In the genomic region with DNA sequence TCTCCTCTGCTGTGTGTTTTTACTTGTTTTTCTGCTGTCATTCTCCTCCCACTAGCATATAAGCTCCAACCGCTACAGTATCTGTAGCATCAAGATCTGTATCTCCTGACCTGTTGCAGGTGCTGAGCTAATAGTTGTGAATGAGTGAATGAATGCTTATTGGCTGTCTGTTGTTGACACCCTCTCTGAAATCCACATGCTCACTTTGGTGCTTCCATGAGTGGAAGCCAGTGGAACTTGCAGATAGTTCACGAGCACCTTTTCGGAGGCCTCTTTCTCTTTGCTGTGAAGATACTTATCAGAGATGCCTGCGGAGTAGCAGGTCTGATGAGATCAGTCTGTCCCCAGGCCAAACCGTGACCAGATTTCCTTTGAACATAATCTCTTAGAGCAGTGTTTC, we compare ENCODE assay signal across 18 cellular contexts.
A peak's percentile ranks its signal among the peaks of the same experiment; 100 is the strongest.
DNase-seq lines count a peak whose midpoint lies in the region; ATAC-seq and TF ChIP-seq lines count a peak whose summit lies in the region.
"Had no signal": no experiment of that assay in that cellular context is flagged by ENCODE, and none has a peak within 500 bp of the region (broad histone marks: within the 10 kb centered on the region; RNA-seq: fewer than 3 reads in every experiment).

No MANE protein-coding gene starts in this region.

- no peaks in the 10 kb centered on the region for H3F3A ChIP-seq in GM23248 (ENCODE audit: insufficient read depth)

- H3K79me2 ChIP-seq in GM23248 (ENCODE audit: insufficient read depth), result no peaks in the 10 kb centered on the region

- H3K4me2 ChIP-seq in GM23248 (ENCODE audit: unreplicated experiment), result no peak overlapping the region

- no peak overlapping the region for H3K4me3 Mint-ChIP-seq in WTC11
- H3K4me3 Mint-ChIP-seq: CD14-positive monocyte; CD8-positive, alpha-beta T cell; HFFc6 had no signal

- H3K36me3 Mint-ChIP-seq in WTC11, result no peaks in the 10 kb centered on the region
- H3K36me3 Mint-ChIP-seq: CD14-positive monocyte; CD8-positive, alpha-beta T cell had no signal

- no peak overlapping the region for H2AFZ ChIP-seq in GM23248

- H3K4me1 Mint-ChIP-seq in WTC11, result no peaks in the 10 kb centered on the region
- H3K4me1 Mint-ChIP-seq: CD14-positive monocyte had no signal

- WGBS in spleen, 5 donors, result 62 to 73% (median 63%) methylated on average over 5 of the region's 5 CpGs
- WGBS in GM23248 (ENCODE audit: low coverage in 1 of 2, low lambda C conversion rate in 2 of 2, missing lambda C conversion rate in 2 of 2), 2 experiments, result 74 to 77% methylated on average over 5 of the region's 5 CpGs

- H3K27me3 Mint-ChIP-seq in WTC11 (ENCODE audit: low read depth), result no peaks in the 10 kb centered on the region

- H3K4me1 ChIP-seq in spleen (no peaks in the 10 kb centered on the region), GM23248 (ENCODE audit: insufficient read depth) (no peaks in the 10 kb centered on the region)
- H3K4me1 ChIP-seq: HAP-1 had no signal

- DNase-seq in SIG-M5 treated with dmso at 0.1 percent for 504 hours (lab: John Stamatoyannopoulos, UW; ENCODE audit: unreplicated experiment) (peak; percentile 17), SIG-M5 (lab: John Stamatoyannopoulos, UW) (no peak), cardiac septum (ENCODE audit: low spot score) (peak; percentile 17), Right ventricle myocardium inferior (ENCODE audit: missing footprints) (no peak), WTC11 (ENCODE audit: low spot score) (no peak), spleen (peak; percentile 0), GM23248 (no peak), NCI-H146 (lab: John Stamatoyannopoulos, UW) (no peak)
- DNase-seq: CD8-positive, alpha-beta T cell; COR-L47; DMS153; DMS79 treated with DMSO at 0.1 percent for 48 hours; GF-D8; HFFc6 had no signal

- intact Hi-C loops in cardiac septum (cut with DNase I), result no loop called here
- intact Hi-C loops in Right ventricle myocardium inferior (cut with DNase I), result no loop called here
- intact Hi-C loops in spleen (cut with DNase I; ENCODE audit: low total_unique reads), result no loop called here

- no peak for TF ChIP-seq CTCF in WTC11 (IDR thresholded peaks at IDR 0.05)
- TF ChIP-seq CTCF in spleen (IDR thresholded peaks at IDR 0.05 in 8 of 11, conservative IDR thresholded peaks at IDR 0.05 in 3 of 11), result no peak

- H3K4me3 ChIP-seq in spleen (no peak overlapping the region), GM23248 (no peak overlapping the region)
- H3K4me3 ChIP-seq: HAP-1 had no signal

- no peaks in the 10 kb centered on the region for H4K20me1 ChIP-seq in GM23248 (ENCODE audit: insufficient read depth)

- H3K9me3 ChIP-seq in spleen (peaks cover 0 to 4% (median 0%) of the 10 kb centered on the region in 8 donors), GM23248 (ENCODE audit: low read depth) (no peaks in the 10 kb centered on the region)
- H3K9me3 ChIP-seq: HAP-1 had no signal

- no peaks in the 10 kb centered on the region for H3K9me2 ChIP-seq in GM23248 (ENCODE audit: insufficient read depth)

- H3K36me3 ChIP-seq in spleen (no peaks in the 10 kb centered on the region), GM23248 (ENCODE audit: low read depth) (no peaks in the 10 kb centered on the region)
- H3K36me3 ChIP-seq: HAP-1 had no signal

- no peak overlapping the region for H3K9ac ChIP-seq in GM23248

- TF ChIP-seq POLR2A in spleen (IDR thresholded peaks at IDR 0.05), result no peak

- POLR2A ChIA-PET in WTC11 (lab: Charles Lee), result no interaction called here

- ATAC-seq in Right ventricle myocardium inferior, result no peak
- ATAC-seq in WTC11, result no peak
- ATAC-seq: CD8-positive, alpha-beta T cell; HepG2 had no signal

- in situ Hi-C loops in GM23248 (cut with MboI), result no loop called here

- peaks cover 0 to 22% (median 0%) of the 10 kb centered on the region in 7 donors for H3K27me3 ChIP-seq in spleen (replicated peaks in 1 of 7)
- H3K27me3 ChIP-seq in GM23248 (replicated peaks; ENCODE audit: insufficient read depth), result no peaks in the 10 kb centered on the region

- H3K27ac ChIP-seq in spleen, result no peak overlapping the region
- no peak overlapping the region for H3K27ac ChIP-seq in GM23248
- H3K27ac ChIP-seq: 22Rv1 had no signal

- CTCF ChIA-PET in WTC11 (lab: Charles Lee), result no interaction called here

- no peaks in the 10 kb centered on the region; the same call in 1 of the 2 replicates for H3K9me3 Mint-ChIP-seq in WTC11
- H3K9me3 Mint-ChIP-seq: CD8-positive, alpha-beta T cell; HFFc6 had no signal

- 0 out of 2 replicates have a peak overlapping the region, but pooled peaks have one; percentile 8 for H3K27ac Mint-ChIP-seq in WTC11
- H3K27ac Mint-ChIP-seq: CD14-positive monocyte; CD8-positive, alpha-beta T cell; HFFc6 had no signal

TF ChIP-seq in WTC11, 78 proteins besides CTCF, POLR2A, EP300 and RAD21:
- TF ChIP-seq, protein P1, sequence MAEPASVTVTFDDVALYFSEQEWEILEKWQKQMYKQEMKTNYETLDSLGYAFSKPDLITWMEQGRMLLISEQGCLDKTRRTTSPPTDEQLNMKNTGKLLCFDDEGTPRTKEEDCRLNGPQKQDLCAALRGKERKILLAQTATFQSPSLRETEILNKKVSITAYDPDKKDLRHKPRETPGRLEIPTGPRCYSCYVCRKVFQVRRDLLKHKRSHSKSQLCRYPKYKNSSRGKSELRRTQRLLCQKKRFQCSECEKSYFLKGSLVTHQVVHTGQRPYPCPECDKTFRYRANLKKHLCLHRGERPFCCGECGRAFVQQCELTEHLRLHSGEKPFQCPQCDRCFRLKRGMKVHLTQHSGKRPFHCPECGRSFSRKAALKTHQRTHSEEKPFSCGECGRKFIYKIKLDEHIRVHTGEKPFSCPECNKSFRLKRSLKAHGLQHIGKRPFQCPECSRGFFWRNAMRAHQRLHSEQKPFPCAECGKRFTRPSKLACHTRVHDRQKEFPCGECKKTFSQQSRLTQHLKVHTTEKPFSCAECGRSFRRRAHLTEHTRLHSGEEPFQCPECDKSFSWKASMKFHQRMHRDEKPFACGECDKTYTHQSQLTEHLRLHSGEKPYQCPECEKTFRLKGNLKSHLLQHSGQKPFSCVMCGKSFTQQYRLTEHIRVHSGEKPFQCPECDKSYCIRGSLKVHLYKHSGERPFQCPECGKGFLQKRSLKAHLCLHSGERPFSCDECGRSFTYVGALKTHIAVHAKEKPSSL (CRISPR knock-in tag; conservative IDR thresholded peaks at IDR 0.05), result no peak
- TF ChIP-seq, protein P2, sequence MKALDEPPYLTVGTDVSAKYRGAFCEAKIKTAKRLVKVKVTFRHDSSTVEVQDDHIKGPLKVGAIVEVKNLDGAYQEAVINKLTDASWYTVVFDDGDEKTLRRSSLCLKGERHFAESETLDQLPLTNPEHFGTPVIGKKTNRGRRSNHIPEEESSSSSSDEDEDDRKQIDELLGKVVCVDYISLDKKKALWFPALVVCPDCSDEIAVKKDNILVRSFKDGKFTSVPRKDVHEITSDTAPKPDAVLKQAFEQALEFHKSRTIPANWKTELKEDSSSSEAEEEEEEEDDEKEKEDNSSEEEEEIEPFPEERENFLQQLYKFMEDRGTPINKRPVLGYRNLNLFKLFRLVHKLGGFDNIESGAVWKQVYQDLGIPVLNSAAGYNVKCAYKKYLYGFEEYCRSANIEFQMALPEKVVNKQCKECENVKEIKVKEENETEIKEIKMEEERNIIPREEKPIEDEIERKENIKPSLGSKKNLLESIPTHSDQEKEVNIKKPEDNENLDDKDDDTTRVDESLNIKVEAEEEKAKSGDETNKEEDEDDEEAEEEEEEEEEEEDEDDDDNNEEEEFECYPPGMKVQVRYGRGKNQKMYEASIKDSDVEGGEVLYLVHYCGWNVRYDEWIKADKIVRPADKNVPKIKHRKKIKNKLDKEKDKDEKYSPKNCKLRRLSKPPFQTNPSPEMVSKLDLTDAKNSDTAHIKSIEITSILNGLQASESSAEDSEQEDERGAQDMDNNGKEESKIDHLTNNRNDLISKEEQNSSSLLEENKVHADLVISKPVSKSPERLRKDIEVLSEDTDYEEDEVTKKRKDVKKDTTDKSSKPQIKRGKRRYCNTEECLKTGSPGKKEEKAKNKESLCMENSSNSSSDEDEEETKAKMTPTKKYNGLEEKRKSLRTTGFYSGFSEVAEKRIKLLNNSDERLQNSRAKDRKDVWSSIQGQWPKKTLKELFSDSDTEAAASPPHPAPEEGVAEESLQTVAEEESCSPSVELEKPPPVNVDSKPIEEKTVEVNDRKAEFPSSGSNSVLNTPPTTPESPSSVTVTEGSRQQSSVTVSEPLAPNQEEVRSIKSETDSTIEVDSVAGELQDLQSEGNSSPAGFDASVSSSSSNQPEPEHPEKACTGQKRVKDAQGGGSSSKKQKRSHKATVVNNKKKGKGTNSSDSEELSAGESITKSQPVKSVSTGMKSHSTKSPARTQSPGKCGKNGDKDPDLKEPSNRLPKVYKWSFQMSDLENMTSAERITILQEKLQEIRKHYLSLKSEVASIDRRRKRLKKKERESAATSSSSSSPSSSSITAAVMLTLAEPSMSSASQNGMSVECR (CRISPR knock-in tag; IDR thresholded peaks at IDR 0.05; ENCODE audit: borderline replicate concordance), result no peak
- no peak for TF ChIP-seq ZNF396 (CRISPR knock-in tag; IDR thresholded peaks at IDR 0.05; ENCODE audit: borderline replicate concordance)
TF ChIP-seq in WTC11: peak in this region for 0.

Comparison
In these comparisons a context has a peak if more than half of its experiments do, and no peak if none do; other contexts are left out.
1. DNase-seq: peak in SIG-M5 treated with dmso at 0.1 percent for 504 hours (single experiment), cardiac septum (single experiment) and spleen (single experiment); none in SIG-M5 (single experiment), Right ventricle myocardium inferior (single experiment), WTC11 (single experiment), GM23248 (single experiment) and NCI-H146 (single experiment).